ENCODE assay signal across 4 cellular contexts in the genomic region with DNA sequence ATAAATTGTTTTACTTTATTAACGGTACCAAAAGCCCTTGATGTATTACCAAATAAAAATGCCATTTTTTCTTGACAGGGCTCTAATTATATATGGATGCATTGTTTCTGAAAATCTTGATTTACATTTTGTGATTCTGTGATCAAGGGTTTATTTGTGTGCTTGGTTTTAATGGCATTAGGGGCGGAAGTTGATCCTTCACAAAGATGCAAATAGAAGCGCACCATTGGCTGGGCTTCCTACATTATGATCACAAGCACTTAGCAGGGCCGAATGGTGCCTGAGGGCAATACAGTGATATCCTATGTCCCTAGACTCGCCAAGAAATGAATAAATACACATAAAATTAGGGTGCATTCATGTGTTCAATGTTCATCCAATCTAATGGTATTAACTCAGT.
"Had no signal": no experiment of that assay in that cellular context is flagged by ENCODE, and none has a peak within 500 bp of the region (broad histone marks: within the 10 kb centered on the region; RNA-seq: fewer than 3 reads in every experiment).

No MANE protein-coding gene starts in this region.

- H3K4me3 ChIP-seq: GM23338 had no signal

- DNase-seq: H9, HCEC 1CT, IMR-90 had no signal
